In genomic region chr6:150865406-150866146, GRCh38 we compare ENCODE assay signal across 8 cellular contexts. TPM values are rescaled to one million over a fixed set of nuclear protein-coding genes. Genes with fewer than 3 reads are reported as not detected.
A peak's percentile ranks its signal among the peaks of the same experiment; 100 is the strongest.
DNase-seq lines count a peak whose midpoint lies in the region; ATAC-seq and TF ChIP-seq lines count a peak whose summit lies in the region.

MTHFD1L (plus strand) TSS chr6:150865702; CDS start chr6:150865823, 121 bp downstream.

- H3K4me1 ChIP-seq in Karpas-422 (ENCODE audit: low read length): peaks cover 19% of the 10 kb centered on the region
- H3K4me1 ChIP-seq in adrenal gland (replicated peaks in 1 of 2): peaks cover 6 to 8% of the 10 kb centered on the region in 2 donors
- H3K4me1 ChIP-seq in prostate gland (replicated peaks): no peaks in the 10 kb centered on the region
- H3K4me1 ChIP-seq in urinary bladder (ENCODE audit: insufficient read depth): no peaks in the 10 kb centered on the region

- POLR2A ChIA-PET in T-cell (lab: Charles Lee): no interaction called here

- H3K27me3 ChIP-seq in Karpas-422 (ENCODE audit: low read length) (no peaks in the 10 kb centered on the region), adrenal gland (no peaks in the 10 kb centered on the region), prostate gland (replicated peaks; ENCODE audit: insufficient read depth) (no peaks in the 10 kb centered on the region)

- peak within 1 kb of the TSS in 1 of 2 donors; percentile 55 for H3K27ac Mint-ChIP-seq in T-cell

- DNase-seq in GM03348 (ENCODE audit: low spot score) (peak; percentile 94), Karpas-422 (peak; percentile 92), T-cell (peak; percentile 15 to 71 (median 50)), adrenal gland (peak; percentile 81 to 91 (median 86)), left cardiac atrium (peak; percentile 86), prostate gland (ENCODE audit: low spot score) (peak; percentile 20)

- peak within 1 kb of the TSS; percentile 73 for H2AFZ ChIP-seq in Karpas-422 (ENCODE audit: low read length)

- H3K36me3 ChIP-seq in Karpas-422 (ENCODE audit: insufficient read depth, low read length): no peaks in the 10 kb centered on the region
- no peaks in the 10 kb centered on the region for H3K36me3 ChIP-seq in adrenal gland (replicated peaks in 1 of 2)
- H3K36me3 ChIP-seq in prostate gland: no peaks in the 10 kb centered on the region
- no peaks in the 10 kb centered on the region for H3K36me3 ChIP-seq in urinary bladder (ENCODE audit: insufficient read depth)

- no peaks in the 10 kb centered on the region for H3K9me2 ChIP-seq in Karpas-422 (replicated peaks; ENCODE audit: insufficient read depth, low read length)

- H3K9me3 ChIP-seq in Karpas-422 (ENCODE audit: low read length) (no peaks in the 10 kb centered on the region), adrenal gland (replicated peaks in 1 of 3) (no peaks in the 10 kb centered on the region), prostate gland (no peaks in the 10 kb centered on the region)

- H3K4me1 Mint-ChIP-seq in T-cell: peaks cover 12 to 13% (median 13%) of the 10 kb centered on the region in 3 donors

- peak; percentile 13 to 71 (median 46) for TF ChIP-seq CTCF in adrenal gland (IDR thresholded peaks at IDR 0.05)
- peak in 3 of 4 experiments; percentile 23 to 59 (median 49) for TF ChIP-seq CTCF in prostate gland (IDR thresholded peaks at IDR 0.05)

- H3K36me3 Mint-ChIP-seq in T-cell: no peaks in the 10 kb centered on the region

- ATAC-seq in GM21825 (IDR thresholded peaks at IDR 0.05; ENCODE audit: unreplicated experiment) (peak; percentile 86), T-cell (replicated peaks in 1 of 4) (peak; percentile 73 to 75 (median 75)), left cardiac atrium (peak; percentile 67 to 68)

- peak within 1 kb of the TSS; percentile 99 for H3K9ac ChIP-seq in Karpas-422 (ENCODE audit: low read length)

- H4K20me1 ChIP-seq in Karpas-422 (ENCODE audit: insufficient read depth, low read depth, low read length): peaks cover 19% of the 10 kb centered on the region; the same call in 1 of the 2 replicates

- TF ChIP-seq POLR2A in adrenal gland (IDR thresholded peaks at IDR 0.05): peak; percentile 80
- peak; percentile 11 for TF ChIP-seq POLR2A in prostate gland (IDR thresholded peaks at IDR 0.05)

- CTCF ChIA-PET in T-cell (lab: Charles Lee): interaction anchor here (0.5 to 1.0 kb wide), 6 partner anchors 9 to 588 kb away, joined by 3 to 6 read pairs (median 3); no protein-coding TSS in a partner anchor

- H3K9me3 Mint-ChIP-seq in T-cell: no peaks in the 10 kb centered on the region

- peaks cover 58% of the 10 kb centered on the region for H3K79me2 ChIP-seq in Karpas-422 (ENCODE audit: low read length)

- H3K27ac ChIP-seq in Karpas-422 (ENCODE audit: low read length): peak within 1 kb of the TSS; percentile 78
- H3K27ac ChIP-seq in adrenal gland: peak within 1 kb of the TSS; percentile 88 to 98 (median 95)
- peak within 1 kb of the TSS; percentile 66 to 70 for H3K27ac ChIP-seq in prostate gland
- H3K27ac ChIP-seq in urinary bladder (ENCODE audit: low read depth): peak within 1 kb of the TSS; percentile 89

- WGBS in adrenal gland, 4 donors: 0 to 4% (median 0%) methylated on average over 3 to 82 of the region's 82 CpGs
- 1% methylated on average over 32 of the region's 82 CpGs for WGBS in prostate gland
- under 1% methylated on average over 82 of the region's 82 CpGs for WGBS in urinary bladder

- peaks cover 10 to 15% of the 10 kb centered on the region in 2 donors for H3K27me3 Mint-ChIP-seq in T-cell

- peak within 1 kb of the TSS; percentile 83 for H3K4me3 ChIP-seq in Karpas-422 (ENCODE audit: low read length)
- H3K4me3 ChIP-seq in adrenal gland: peak within 1 kb of the TSS in 3 of 4 donors; percentile 45 to 79 (median 76)
- peak within 1 kb of the TSS; percentile 42 to 52 for H3K4me3 ChIP-seq in prostate gland
- H3K4me3 ChIP-seq in urinary bladder (ENCODE audit: low read depth, low read length): peak within 1 kb of the TSS; percentile 86

- H3K4me2 ChIP-seq in Karpas-422 (ENCODE audit: low read depth, low read length, poor library complexity, severe bottlenecking): peak within 1 kb of the TSS; percentile 84

- H3K4me3 Mint-ChIP-seq in T-cell: peak within 1 kb of the TSS; percentile 82 to 92 (median 82)

- intact Hi-C loops in adrenal gland (cut with DNase I): no loop called here
- intact Hi-C loops in left cardiac atrium (cut with DNase I): no loop called here
- intact Hi-C loops in prostate gland (cut with DNase I): no loop called here

RNA-seq across cellular contexts. Expression of gene MTHFD1L, which starts in this region (rescaled TPM):
- total RNA-seq in Karpas-422 (2014; rRNA removed; shearing (Covaris generic); ENCODE audit: low replicate concordance): 60.7 and 60.8 TPM in 2 replicates
- total RNA-seq in T-cell: 10 to 100 TPM in 4 of 5 donors, 1 to 10 TPM in 1; 9.3 to 34.2 (median 26.7) TPM
- total RNA-seq in adrenal gland: 10 to 100 TPM; 12.5 to 28.8 (median 20.5) TPM
- polyA plus RNA-seq in adrenal gland: 10 to 100 TPM in 1 of 3 donors, 1 to 10 TPM in 2; 8.5 to 16.8 (median 9.8) TPM
- 10 to 100 TPM in 1 of 2 donors, 1 to 10 TPM in 1; 4.8 to 19.7 TPM for total RNA-seq in left cardiac atrium
- 10 to 100 TPM in 1 of 2 donors, 1 to 10 TPM in 1; 3.1 to 18.7 TPM for total RNA-seq in prostate gland
- 13.7 TPM for total RNA-seq in urinary bladder
- 4.6 TPM for polyA plus RNA-seq in urinary bladder

Comparison
In these comparisons a context has a peak if more than half of its experiments do, and no peak if none do; other contexts are left out.
1. Peak in every context shown above with its lines: DNase-seq, ATAC-seq, H3K4me3 ChIP-seq and H3K27ac ChIP-seq.
2. DNase-seq: peak in every context shown above with its lines; median percentile 94 in GM03348; 92 in Karpas-422; 86 in adrenal gland; 86 in left cardiac atrium; 50 in T-cell; 20 in prostate gland.